ENCODE assay signal across 1 cellular context in the genomic region with DNA sequence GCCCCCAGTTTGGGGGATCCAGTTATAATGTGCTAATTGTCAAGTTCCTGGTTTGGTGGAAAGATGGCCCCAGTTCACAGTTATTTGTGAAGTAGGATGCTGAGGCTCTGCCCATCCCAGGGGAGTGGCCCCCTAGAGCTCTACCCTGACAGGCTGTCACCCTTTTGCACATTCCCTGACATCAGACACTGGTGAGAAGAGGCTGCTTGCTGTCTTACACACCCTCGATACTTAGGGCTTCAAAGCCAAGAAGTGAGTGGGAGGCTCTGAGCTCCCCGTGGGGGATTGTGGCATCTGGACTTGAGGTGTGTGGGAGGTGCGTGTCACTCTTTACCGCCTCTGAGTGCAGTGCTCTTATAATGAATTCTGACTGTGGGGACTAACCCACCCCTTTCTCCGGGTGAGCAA.
TF ChIP-seq lines count a peak whose summit lies in the region.

No MANE protein-coding gene starts in this region.

TF ChIP-seq in GM12878, 131 proteins besides CTCF, POLR2A, EP300 and RAD21 (continued from another document and continues in another):
- TF ChIP-seq, protein P1, sequence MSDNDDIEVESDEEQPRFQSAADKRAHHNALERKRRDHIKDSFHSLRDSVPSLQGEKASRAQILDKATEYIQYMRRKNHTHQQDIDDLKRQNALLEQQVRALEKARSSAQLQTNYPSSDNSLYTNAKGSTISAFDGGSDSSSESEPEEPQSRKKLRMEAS (IDR thresholded peaks at IDR 0.05; ENCODE audit: low read depth, low read length), result peak; percentile 42; the same call in 1 of the 2 replicates
- no peak for TF ChIP-seq JUNB (IDR thresholded peaks at IDR 0.05)
- TF ChIP-seq TCF7 (IDR thresholded peaks at IDR 0.05; ENCODE audit: borderline replicate concordance), result peak; percentile 79
- TF ChIP-seq, protein P2, sequence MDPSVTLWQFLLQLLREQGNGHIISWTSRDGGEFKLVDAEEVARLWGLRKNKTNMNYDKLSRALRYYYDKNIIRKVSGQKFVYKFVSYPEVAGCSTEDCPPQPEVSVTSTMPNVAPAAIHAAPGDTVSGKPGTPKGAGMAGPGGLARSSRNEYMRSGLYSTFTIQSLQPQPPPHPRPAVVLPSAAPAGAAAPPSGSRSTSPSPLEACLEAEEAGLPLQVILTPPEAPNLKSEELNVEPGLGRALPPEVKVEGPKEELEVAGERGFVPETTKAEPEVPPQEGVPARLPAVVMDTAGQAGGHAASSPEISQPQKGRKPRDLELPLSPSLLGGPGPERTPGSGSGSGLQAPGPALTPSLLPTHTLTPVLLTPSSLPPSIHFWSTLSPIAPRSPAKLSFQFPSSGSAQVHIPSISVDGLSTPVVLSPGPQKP (IDR thresholded peaks at IDR 0.05; ENCODE audit: low read depth, low read length), result no peak
- TF ChIP-seq RUNX3 (IDR thresholded peaks at IDR 0.05; ENCODE audit: low read length), result peak; percentile 92
- no peak; the same call in 1 of the 2 replicates for TF ChIP-seq TAF1 (IDR thresholded peaks at IDR 0.05; ENCODE audit: borderline replicate concordance, low read depth, low read length)
- peak; percentile 95 for TF ChIP-seq YBX1 (IDR thresholded peaks at IDR 0.05)
- TF ChIP-seq ZBED1 (IDR thresholded peaks at IDR 0.05; ENCODE audit: borderline replicate concordance), result peak; percentile 75; the same call in 1 of the 2 replicates
- TF ChIP-seq POLR2AphosphoS2 (IDR thresholded peaks at IDR 0.05; ENCODE audit: low read depth, low read length), result peak; percentile 55; the same call in 1 of the 2 replicates
- TF ChIP-seq IKZF2 (IDR thresholded peaks at IDR 0.05), result peak; percentile 91 to 93
- TF ChIP-seq BCL11A (IDR thresholded peaks at IDR 0.05; ENCODE audit: low read depth, low read length), result peak; percentile 86
- peak; percentile 71; the same call in 1 of the 2 replicates for TF ChIP-seq POLR2AphosphoS5 (IDR thresholded peaks at IDR 0.05; ENCODE audit: low read length)
- TF ChIP-seq EED (IDR thresholded peaks at IDR 0.05; ENCODE audit: low read depth), result peak; percentile 83; the same call in 1 of the 2 replicates
- TF ChIP-seq, protein P3, sequence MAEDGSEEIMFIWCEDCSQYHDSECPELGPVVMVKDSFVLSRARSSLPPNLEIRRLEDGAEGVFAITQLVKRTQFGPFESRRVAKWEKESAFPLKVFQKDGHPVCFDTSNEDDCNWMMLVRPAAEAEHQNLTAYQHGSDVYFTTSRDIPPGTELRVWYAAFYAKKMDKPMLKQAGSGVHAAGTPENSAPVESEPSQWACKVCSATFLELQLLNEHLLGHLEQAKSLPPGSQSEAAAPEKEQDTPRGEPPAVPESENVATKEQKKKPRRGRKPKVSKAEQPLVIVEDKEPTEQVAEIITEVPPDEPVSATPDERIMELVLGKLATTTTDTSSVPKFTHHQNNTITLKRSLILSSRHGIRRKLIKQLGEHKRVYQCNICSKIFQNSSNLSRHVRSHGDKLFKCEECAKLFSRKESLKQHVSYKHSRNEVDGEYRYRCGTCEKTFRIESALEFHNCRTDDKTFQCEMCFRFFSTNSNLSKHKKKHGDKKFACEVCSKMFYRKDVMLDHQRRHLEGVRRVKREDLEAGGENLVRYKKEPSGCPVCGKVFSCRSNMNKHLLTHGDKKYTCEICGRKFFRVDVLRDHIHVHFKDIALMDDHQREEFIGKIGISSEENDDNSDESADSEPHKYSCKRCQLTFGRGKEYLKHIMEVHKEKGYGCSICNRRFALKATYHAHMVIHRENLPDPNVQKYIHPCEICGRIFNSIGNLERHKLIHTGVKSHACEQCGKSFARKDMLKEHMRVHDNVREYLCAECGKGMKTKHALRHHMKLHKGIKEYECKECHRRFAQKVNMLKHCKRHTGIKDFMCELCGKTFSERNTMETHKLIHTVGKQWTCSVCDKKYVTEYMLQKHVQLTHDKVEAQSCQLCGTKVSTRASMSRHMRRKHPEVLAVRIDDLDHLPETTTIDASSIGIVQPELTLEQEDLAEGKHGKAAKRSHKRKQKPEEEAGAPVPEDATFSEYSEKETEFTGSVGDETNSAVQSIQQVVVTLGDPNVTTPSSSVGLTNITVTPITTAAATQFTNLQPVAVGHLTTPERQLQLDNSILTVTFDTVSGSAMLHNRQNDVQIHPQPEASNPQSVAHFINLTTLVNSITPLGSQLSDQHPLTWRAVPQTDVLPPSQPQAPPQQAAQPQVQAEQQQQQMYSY (CRISPR knock-in tag; IDR thresholded peaks at IDR 0.05), result no peak
- TF ChIP-seq, protein P4, sequence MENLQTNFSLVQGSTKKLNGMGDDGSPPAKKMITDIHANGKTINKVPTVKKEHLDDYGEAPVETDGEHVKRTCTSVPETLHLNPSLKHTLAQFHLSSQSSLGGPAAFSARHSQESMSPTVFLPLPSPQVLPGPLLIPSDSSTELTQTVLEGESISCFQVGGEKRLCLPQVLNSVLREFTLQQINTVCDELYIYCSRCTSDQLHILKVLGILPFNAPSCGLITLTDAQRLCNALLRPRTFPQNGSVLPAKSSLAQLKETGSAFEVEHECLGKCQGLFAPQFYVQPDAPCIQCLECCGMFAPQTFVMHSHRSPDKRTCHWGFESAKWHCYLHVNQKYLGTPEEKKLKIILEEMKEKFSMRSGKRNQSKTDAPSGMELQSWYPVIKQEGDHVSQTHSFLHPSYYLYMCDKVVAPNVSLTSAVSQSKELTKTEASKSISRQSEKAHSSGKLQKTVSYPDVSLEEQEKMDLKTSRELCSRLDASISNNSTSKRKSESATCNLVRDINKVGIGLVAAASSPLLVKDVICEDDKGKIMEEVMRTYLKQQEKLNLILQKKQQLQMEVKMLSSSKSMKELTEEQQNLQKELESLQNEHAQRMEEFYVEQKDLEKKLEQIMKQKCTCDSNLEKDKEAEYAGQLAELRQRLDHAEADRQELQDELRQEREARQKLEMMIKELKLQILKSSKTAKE (IDR thresholded peaks at IDR 0.05; ENCODE audit: low read depth, poor library complexity, severe bottlenecking), result peak; percentile 47
- no peak for TF ChIP-seq ASH2L (IDR thresholded peaks at IDR 0.05; ENCODE audit: borderline replicate concordance, low read depth)
- peak; percentile 87 for TF ChIP-seq PAX5 (IDR thresholded peaks at IDR 0.05; ENCODE audit: borderline replicate concordance, low read depth, low read length)
- TF ChIP-seq CEBPB (IDR thresholded peaks at IDR 0.05; ENCODE audit: borderline replicate concordance in 1 of 2, low read depth in 2 of 2, low read length in 2 of 2), result no peak; a peak in 1 of 4 replicates
- TF ChIP-seq, protein P5, sequence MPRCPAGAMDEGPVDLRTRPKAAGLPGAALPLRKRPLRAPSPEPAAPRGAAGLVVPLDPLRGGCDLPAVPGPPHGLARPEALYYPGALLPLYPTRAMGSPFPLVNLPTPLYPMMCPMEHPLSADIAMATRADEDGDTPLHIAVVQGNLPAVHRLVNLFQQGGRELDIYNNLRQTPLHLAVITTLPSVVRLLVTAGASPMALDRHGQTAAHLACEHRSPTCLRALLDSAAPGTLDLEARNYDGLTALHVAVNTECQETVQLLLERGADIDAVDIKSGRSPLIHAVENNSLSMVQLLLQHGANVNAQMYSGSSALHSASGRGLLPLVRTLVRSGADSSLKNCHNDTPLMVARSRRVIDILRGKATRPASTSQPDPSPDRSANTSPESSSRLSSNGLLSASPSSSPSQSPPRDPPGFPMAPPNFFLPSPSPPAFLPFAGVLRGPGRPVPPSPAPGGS (IDR thresholded peaks at IDR 0.05; ENCODE audit: borderline replicate concordance, insufficient read depth, low read depth, low read length, poor library complexity, severe bottlenecking), result peak; percentile 87
- peak; percentile 88 for TF ChIP-seq CBFB (IDR thresholded peaks at IDR 0.05; ENCODE audit: low read depth)
- peak; percentile 84 for TF ChIP-seq YY1 (IDR thresholded peaks at IDR 0.05; ENCODE audit: low read depth, low read length)
- peak; percentile 59; the same call in 1 of the 2 replicates for TF ChIP-seq TCF3 (IDR thresholded peaks at IDR 0.05; ENCODE audit: borderline replicate concordance, insufficient read depth, low read depth, low read length)
- no peak for TF ChIP-seq RBBP5 (conservative IDR thresholded peaks at IDR 0.05)
- TF ChIP-seq ZNF217 (IDR thresholded peaks at IDR 0.05), result peak; percentile 25; the same call in 1 of the 2 replicates
- TF ChIP-seq HDGF (IDR thresholded peaks at IDR 0.05), result no peak
- TF ChIP-seq CBX5 (IDR thresholded peaks at IDR 0.05; ENCODE audit: low read depth), result 0 out of 2 replicates have a peak, but pooled peaks have one; percentile 33
- no peak for TF ChIP-seq ZZZ3 (IDR thresholded peaks at IDR 0.05; ENCODE audit: control insufficient read depth, insufficient read length, low read depth)
- peak; percentile 100 for TF ChIP-seq GATAD2B (conservative IDR thresholded peaks at IDR 0.05; ENCODE audit: low read depth)
- TF ChIP-seq POU2F2 (IDR thresholded peaks at IDR 0.05; ENCODE audit: borderline replicate concordance, low read depth, low read length), result peak; percentile 79; the same call in 2 of the 3 replicates
- peak; percentile 66; the same call in 1 of the 2 replicates for TF ChIP-seq RCOR1 (conservative IDR thresholded peaks at IDR 0.05; ENCODE audit: low read depth, low read length)
- TF ChIP-seq SIX5 (IDR thresholded peaks at IDR 0.05; ENCODE audit: low read depth, low read length, severe bottlenecking), result no peak
- TF ChIP-seq, protein P6, sequence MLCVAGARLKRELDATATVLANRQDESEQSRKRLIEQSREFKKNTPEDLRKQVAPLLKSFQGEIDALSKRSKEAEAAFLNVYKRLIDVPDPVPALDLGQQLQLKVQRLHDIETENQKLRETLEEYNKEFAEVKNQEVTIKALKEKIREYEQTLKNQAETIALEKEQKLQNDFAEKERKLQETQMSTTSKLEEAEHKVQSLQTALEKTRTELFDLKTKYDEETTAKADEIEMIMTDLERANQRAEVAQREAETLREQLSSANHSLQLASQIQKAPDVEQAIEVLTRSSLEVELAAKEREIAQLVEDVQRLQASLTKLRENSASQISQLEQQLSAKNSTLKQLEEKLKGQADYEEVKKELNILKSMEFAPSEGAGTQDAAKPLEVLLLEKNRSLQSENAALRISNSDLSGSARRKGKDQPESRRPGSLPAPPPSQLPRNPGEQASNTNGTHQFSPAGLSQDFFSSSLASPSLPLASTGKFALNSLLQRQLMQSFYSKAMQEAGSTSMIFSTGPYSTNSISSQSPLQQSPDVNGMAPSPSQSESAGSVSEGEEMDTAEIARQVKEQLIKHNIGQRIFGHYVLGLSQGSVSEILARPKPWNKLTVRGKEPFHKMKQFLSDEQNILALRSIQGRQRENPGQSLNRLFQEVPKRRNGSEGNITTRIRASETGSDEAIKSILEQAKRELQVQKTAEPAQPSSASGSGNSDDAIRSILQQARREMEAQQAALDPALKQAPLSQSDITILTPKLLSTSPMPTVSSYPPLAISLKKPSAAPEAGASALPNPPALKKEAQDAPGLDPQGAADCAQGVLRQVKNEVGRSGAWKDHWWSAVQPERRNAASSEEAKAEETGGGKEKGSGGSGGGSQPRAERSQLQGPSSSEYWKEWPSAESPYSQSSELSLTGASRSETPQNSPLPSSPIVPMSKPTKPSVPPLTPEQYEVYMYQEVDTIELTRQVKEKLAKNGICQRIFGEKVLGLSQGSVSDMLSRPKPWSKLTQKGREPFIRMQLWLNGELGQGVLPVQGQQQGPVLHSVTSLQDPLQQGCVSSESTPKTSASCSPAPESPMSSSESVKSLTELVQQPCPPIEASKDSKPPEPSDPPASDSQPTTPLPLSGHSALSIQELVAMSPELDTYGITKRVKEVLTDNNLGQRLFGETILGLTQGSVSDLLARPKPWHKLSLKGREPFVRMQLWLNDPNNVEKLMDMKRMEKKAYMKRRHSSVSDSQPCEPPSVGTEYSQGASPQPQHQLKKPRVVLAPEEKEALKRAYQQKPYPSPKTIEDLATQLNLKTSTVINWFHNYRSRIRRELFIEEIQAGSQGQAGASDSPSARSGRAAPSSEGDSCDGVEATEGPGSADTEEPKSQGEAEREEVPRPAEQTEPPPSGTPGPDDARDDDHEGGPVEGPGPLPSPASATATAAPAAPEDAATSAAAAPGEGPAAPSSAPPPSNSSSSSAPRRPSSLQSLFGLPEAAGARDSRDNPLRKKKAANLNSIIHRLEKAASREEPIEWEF (IDR thresholded peaks at IDR 0.05; ENCODE audit: insufficient replicate concordance, low read depth, low read length), result peak; percentile 92
- TF ChIP-seq SP1 (IDR thresholded peaks at IDR 0.05; ENCODE audit: low read depth, low read length), result peak; percentile 78
- TF ChIP-seq, protein P7, sequence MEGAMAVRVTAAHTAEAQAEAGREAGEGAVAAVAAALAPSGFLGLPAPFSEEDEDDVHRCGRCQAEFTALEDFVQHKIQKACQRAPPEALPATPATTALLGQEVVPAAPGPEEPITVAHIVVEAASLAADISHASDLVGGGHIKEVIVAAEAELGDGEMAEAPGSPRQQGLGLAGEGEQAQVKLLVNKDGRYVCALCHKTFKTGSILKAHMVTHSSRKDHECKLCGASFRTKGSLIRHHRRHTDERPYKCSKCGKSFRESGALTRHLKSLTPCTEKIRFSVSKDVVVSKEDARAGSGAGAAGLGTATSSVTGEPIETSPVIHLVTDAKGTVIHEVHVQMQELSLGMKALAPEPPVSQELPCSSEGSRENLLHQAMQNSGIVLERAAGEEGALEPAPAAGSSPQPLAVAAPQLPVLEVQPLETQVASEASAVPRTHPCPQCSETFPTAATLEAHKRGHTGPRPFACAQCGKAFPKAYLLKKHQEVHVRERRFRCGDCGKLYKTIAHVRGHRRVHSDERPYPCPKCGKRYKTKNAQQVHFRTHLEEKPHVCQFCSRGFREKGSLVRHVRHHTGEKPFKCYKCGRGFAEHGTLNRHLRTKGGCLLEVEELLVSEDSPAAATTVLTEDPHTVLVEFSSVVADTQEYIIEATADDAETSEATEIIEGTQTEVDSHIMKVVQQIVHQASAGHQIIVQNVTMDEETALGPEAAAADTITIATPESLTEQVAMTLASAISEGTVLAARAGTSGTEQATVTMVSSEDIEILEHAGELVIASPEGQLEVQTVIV (IDR thresholded peaks at IDR 0.05; ENCODE audit: borderline replicate concordance, partially characterized antibody), result no peak
- peak; percentile 45; the same call in 1 of the 2 replicates for TF ChIP-seq MTA3 (IDR thresholded peaks at IDR 0.05; ENCODE audit: borderline replicate concordance, low read length)
- TF ChIP-seq NFYA (IDR thresholded peaks at IDR 0.05; ENCODE audit: borderline replicate concordance, low read depth, low read length), result no peak
- TF ChIP-seq, protein P8, sequence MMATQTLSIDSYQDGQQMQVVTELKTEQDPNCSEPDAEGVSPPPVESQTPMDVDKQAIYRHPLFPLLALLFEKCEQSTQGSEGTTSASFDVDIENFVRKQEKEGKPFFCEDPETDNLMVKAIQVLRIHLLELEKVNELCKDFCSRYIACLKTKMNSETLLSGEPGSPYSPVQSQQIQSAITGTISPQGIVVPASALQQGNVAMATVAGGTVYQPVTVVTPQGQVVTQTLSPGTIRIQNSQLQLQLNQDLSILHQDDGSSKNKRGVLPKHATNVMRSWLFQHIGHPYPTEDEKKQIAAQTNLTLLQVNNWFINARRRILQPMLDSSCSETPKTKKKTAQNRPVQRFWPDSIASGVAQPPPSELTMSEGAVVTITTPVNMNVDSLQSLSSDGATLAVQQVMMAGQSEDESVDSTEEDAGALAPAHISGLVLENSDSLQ (IDR thresholded peaks at IDR 0.05), result peak; percentile 94
- TF ChIP-seq RELA (IDR thresholded peaks at IDR 0.05; ENCODE audit: borderline replicate concordance, partially characterized antibody), result no peak
- TF ChIP-seq MEF2B (IDR thresholded peaks at IDR 0.05; ENCODE audit: partially characterized antibody, poor library complexity, severe bottlenecking), result peak; percentile 100
- TF ChIP-seq BHLHE40 (IDR thresholded peaks at IDR 0.05; ENCODE audit: borderline replicate concordance in 1 of 2, low read depth in 2 of 2, low read length in 1 of 2), result peak; percentile 76 to 83
